1 cellular context compared by ENCODE assay signal in genomic region chr2:138942466-138942865, GRCh38.
TF ChIP-seq lines count a peak whose summit lies in the region.

No MANE protein-coding gene starts in this region.

TF ChIP-seq in HepG2, 621 proteins besides CTCF, POLR2A, EP300 and RAD21 (continued from another document and continues in another):
- TF ChIP-seq ZNF574 (CRISPR knock-in tag; IDR thresholded peaks at IDR 0.05) (peak; percentile 63; the same call in 1 of the 2 replicates), ZNF543 (CRISPR knock-in tag; IDR thresholded peaks at IDR 0.05) (peak; percentile 78; the same call in 1 of the 2 replicates), NONO (IDR thresholded peaks at IDR 0.05) (no peak), NONO (CRISPR knock-in tag; conservative IDR thresholded peaks at IDR 0.05) (0 out of 2 replicates have a peak, but pooled peaks have one; percentile 24), ZBTB49 (CRISPR knock-in tag; IDR thresholded peaks at IDR 0.05; ENCODE audit: borderline replicate concordance) (no peak), IKZF1 (IDR thresholded peaks at IDR 0.05) (no peak), KLF11 (CRISPR knock-in tag; IDR thresholded peaks at IDR 0.05) (no peak), ZNF572 (CRISPR knock-in tag; IDR thresholded peaks at IDR 0.05) (no peak), ZNF343 (CRISPR knock-in tag; IDR thresholded peaks at IDR 0.05) (peak; percentile 83; the same call in 1 of the 2 replicates), SAFB2 (CRISPR knock-in tag; IDR thresholded peaks at IDR 0.05; ENCODE audit: borderline replicate concordance, low read depth) (no peak), THAP11 (CRISPR knock-in tag; IDR thresholded peaks at IDR 0.05) (no peak), MYNN (CRISPR knock-in tag; IDR thresholded peaks at IDR 0.05; ENCODE audit: low read depth) (no peak), ZNF83 (CRISPR knock-in tag; IDR thresholded peaks at IDR 0.05; ENCODE audit: borderline replicate concordance) (no peak), ZMYM4 (CRISPR knock-in tag; IDR thresholded peaks at IDR 0.05) (peak; percentile 81), LBX2 (CRISPR knock-in tag; IDR thresholded peaks at IDR 0.05; ENCODE audit: borderline replicate concordance) (no peak), PITX1 (CRISPR knock-in tag; IDR thresholded peaks at IDR 0.05) (no peak), ZFP90 (CRISPR knock-in tag; IDR thresholded peaks at IDR 0.05; ENCODE audit: borderline replicate concordance) (no peak), TBX2 (CRISPR knock-in tag; IDR thresholded peaks at IDR 0.05; ENCODE audit: borderline replicate concordance) (peak; percentile 58; the same call in 1 of the 2 replicates), CBX1 (IDR thresholded peaks at IDR 0.05; ENCODE audit: low read depth) (peak; percentile 77), HMGA1 (CRISPR knock-in tag; conservative IDR thresholded peaks at IDR 0.05) (no peak), YEATS2 (CRISPR knock-in tag; IDR thresholded peaks at IDR 0.05; ENCODE audit: borderline replicate concordance) (peak; percentile 57; the same call in 1 of the 2 replicates), SRY (CRISPR knock-in tag; IDR thresholded peaks at IDR 0.05) (no peak), ZNF713 (CRISPR knock-in tag; IDR thresholded peaks at IDR 0.05) (no peak), ZNF609 (CRISPR knock-in tag; IDR thresholded peaks at IDR 0.05; ENCODE audit: borderline replicate concordance) (peak; percentile 51; the same call in 1 of the 2 replicates), ZKSCAN8 (CRISPR knock-in tag; IDR thresholded peaks at IDR 0.05; ENCODE audit: borderline replicate concordance) (no peak), ARID3A (IDR thresholded peaks at IDR 0.05; ENCODE audit: low read depth, low read length) (no peak), REL (CRISPR knock-in tag; conservative IDR thresholded peaks at IDR 0.05) (no peak), ZNF44 (CRISPR knock-in tag; IDR thresholded peaks at IDR 0.05) (no peak), SIX1 (CRISPR knock-in tag; IDR thresholded peaks at IDR 0.05; ENCODE audit: borderline replicate concordance) (no peak)
- TF ChIP-seq, protein P1, sequence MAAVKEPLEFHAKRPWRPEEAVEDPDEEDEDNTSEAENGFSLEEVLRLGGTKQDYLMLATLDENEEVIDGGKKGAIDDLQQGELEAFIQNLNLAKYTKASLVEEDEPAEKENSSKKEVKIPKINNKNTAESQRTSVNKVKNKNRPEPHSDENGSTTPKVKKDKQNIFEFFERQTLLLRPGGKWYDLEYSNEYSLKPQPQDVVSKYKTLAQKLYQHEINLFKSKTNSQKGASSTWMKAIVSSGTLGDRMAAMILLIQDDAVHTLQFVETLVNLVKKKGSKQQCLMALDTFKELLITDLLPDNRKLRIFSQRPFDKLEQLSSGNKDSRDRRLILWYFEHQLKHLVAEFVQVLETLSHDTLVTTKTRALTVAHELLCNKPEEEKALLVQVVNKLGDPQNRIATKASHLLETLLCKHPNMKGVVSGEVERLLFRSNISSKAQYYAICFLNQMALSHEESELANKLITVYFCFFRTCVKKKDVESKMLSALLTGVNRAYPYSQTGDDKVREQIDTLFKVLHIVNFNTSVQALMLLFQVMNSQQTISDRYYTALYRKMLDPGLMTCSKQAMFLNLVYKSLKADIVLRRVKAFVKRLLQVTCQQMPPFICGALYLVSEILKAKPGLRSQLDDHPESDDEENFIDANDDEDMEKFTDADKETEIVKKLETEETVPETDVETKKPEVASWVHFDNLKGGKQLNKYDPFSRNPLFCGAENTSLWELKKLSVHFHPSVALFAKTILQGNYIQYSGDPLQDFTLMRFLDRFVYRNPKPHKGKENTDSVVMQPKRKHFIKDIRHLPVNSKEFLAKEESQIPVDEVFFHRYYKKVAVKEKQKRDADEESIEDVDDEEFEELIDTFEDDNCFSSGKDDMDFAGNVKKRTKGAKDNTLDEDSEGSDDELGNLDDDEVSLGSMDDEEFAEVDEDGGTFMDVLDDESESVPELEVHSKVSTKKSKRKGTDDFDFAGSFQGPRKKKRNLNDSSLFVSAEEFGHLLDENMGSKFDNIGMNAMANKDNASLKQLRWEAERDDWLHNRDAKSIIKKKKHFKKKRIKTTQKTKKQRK (IDR thresholded peaks at IDR 0.05; ENCODE audit: low read length), result no peak
- TF ChIP-seq, protein P2, sequence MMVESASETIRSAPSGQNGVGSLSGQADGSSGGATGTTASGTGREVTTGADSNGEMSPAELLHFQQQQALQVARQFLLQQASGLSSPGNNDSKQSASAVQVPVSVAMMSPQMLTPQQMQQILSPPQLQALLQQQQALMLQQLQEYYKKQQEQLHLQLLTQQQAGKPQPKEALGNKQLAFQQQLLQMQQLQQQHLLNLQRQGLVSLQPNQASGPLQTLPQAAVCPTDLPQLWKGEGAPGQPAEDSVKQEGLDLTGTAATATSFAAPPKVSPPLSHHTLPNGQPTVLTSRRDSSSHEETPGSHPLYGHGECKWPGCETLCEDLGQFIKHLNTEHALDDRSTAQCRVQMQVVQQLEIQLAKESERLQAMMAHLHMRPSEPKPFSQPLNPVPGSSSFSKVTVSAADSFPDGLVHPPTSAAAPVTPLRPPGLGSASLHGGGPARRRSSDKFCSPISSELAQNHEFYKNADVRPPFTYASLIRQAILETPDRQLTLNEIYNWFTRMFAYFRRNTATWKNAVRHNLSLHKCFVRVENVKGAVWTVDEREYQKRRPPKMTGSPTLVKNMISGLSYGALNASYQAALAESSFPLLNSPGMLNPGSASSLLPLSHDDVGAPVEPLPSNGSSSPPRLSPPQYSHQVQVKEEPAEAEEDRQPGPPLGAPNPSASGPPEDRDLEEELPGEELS (CRISPR knock-in tag; IDR thresholded peaks at IDR 0.05), result peak; percentile 70
- TF ChIP-seq, protein P3, sequence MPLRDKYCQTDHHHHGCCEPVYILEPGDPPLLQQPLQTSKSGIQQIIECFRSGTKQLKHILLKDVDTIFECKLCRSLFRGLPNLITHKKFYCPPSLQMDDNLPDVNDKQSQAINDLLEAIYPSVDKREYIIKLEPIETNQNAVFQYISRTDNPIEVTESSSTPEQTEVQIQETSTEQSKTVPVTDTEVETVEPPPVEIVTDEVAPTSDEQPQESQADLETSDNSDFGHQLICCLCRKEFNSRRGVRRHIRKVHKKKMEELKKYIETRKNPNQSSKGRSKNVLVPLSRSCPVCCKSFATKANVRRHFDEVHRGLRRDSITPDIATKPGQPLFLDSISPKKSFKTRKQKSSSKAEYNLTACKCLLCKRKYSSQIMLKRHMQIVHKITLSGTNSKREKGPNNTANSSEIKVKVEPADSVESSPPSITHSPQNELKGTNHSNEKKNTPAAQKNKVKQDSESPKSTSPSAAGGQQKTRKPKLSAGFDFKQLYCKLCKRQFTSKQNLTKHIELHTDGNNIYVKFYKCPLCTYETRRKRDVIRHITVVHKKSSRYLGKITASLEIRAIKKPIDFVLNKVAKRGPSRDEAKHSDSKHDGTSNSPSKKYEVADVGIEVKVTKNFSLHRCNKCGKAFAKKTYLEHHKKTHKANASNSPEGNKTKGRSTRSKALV (CRISPR knock-in tag; IDR thresholded peaks at IDR 0.05), result no peak
- TF ChIP-seq, protein P4, sequence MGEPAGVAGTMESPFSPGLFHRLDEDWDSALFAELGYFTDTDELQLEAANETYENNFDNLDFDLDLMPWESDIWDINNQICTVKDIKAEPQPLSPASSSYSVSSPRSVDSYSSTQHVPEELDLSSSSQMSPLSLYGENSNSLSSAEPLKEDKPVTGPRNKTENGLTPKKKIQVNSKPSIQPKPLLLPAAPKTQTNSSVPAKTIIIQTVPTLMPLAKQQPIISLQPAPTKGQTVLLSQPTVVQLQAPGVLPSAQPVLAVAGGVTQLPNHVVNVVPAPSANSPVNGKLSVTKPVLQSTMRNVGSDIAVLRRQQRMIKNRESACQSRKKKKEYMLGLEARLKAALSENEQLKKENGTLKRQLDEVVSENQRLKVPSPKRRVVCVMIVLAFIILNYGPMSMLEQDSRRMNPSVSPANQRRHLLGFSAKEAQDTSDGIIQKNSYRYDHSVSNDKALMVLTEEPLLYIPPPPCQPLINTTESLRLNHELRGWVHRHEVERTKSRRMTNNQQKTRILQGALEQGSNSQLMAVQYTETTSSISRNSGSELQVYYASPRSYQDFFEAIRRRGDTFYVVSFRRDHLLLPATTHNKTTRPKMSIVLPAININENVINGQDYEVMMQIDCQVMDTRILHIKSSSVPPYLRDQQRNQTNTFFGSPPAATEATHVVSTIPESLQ (CRISPR knock-in tag; conservative IDR thresholded peaks at IDR 0.05), result no peak
